Comparison of ENCODE assay signal across 8 cellular contexts in the genomic region with DNA sequence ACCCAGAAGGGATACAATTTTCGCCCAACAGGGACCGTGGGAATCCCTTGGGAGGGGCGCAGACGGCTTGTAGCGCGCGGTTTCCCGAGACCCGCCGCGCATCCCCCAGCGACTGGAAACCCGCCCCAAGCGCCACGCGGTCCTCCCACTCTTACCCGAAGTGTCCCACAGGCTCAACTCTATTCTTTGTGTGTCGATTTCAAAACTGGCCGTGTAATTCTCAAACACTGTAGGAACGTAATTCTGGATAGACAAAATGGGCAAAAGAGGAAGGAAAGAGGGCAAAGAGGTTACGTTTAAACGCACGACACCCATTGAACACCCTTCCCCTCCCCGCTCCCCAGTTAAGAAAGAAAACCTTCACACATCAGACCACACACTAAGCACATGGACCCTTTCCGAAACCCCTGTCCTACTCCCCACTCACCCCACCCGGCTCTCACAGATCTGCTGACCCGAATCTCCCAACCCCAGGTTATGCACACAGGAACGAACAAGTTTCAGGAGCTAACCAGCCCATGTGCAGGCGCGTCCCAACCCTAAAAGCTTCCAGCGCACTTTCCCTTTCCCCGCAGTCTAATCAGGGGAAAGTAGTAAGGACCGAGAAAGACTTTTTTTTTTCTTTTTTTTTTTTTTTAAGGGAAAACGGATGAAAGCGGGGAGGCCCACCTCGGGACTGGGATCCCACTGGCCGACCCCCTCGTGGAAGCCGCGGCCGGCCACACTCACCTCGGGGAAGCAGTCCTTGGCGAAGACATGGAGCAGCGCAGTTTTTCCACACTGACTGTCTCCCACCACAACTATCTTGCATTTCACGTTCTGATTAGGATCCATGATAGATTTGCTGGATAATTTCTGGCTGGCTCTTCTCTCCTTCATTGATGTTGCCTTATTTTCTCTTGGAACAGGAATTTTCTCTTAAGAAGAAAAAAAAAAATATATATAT. TPM values are rescaled to one million over a fixed set of nuclear protein-coding genes. Genes with fewer than 3 reads are reported as not detected.
DNase-seq lines count a peak whose midpoint lies in the region; ATAC-seq lines count a peak whose summit lies in the region.

No MANE protein-coding gene starts in this region.

- H3K36me3 ChIP-seq in trophoblast cell (ENCODE audit: control insufficient read depth in 1 of 2, insufficient read depth in 2 of 2, low read length in 2 of 2) = peaks cover 2 to 6% of the 10 kb centered on the region in 2 experiments

- H4K8ac ChIP-seq in trophoblast cell (ENCODE audit: low read depth, low read length) = peak overlapping the region; percentile 10

- peak overlapping the region; percentile 72 for H3K4ac ChIP-seq in trophoblast cell (ENCODE audit: low read depth, low read length)

- H2AK5ac ChIP-seq in trophoblast cell (ENCODE audit: low read length) = peak overlapping the region; percentile 4

- peak overlapping the region; percentile 96 for H3K4me3 ChIP-seq in trophoblast cell (ENCODE audit: low read depth, low read length)

- H3K79me2 ChIP-seq in trophoblast cell (ENCODE audit: control insufficient read depth, insufficient read depth, low read length, poor library complexity) = peaks cover 21% of the 10 kb centered on the region

- no peak for ATAC-seq in activated T-cell treated with anti-CD3 and anti-CD28 coated beads, Interleukin-2, amount 50 U/mL, for 72 hours (replicated peaks in 1 of 2)
- ATAC-seq in activated T-cell treated with anti-CD3 and anti-CD28 coated beads, Interleukin-2, amount 50 U/mL, for 4 hours = no peak
- no peak for ATAC-seq in HG03571 (IDR thresholded peaks at IDR 0.05; ENCODE audit: unreplicated experiment)

- H3K23ac ChIP-seq in trophoblast cell (ENCODE audit: low read length) = no peak overlapping the region

- no peak for DNase-seq in activated T-cell treated with anti-CD3 and anti-CD28 coated beads, Interleukin-2, amount 50 U/mL, for 72 hours
- no peak for DNase-seq in activated T-cell treated with anti-CD3 and anti-CD28 coated beads, Interleukin-2, amount 50 U/mL, for 4 hours
- DNase-seq in SW480 (ENCODE audit: low spot score) (peak; percentile 57), foreskin melanocyte (peak; percentile 48), trophoblast cell (peak in 1 of 2 donors; percentile 38), germinal center (ENCODE audit: low spot score) (no peak), cerebellar nuclear complex (lab: John Stamatoyannopoulos, UW) (no peak)

- H3K79me1 ChIP-seq in trophoblast cell (ENCODE audit: low read length) = peaks cover 18% of the 10 kb centered on the region

- no peak overlapping the region for H3K27ac Mint-ChIP-seq in activated T-cell treated with anti-CD3 and anti-CD28 coated beads, Interleukin-2, amount 50 U/mL, for 72 hours

- H3K4me1 Mint-ChIP-seq in activated T-cell treated with anti-CD3 and anti-CD28 coated beads, Interleukin-2, amount 50 U/mL, for 72 hours (ENCODE audit: low read depth) = peaks cover 8% of the 10 kb centered on the region
- peaks cover 8% of the 10 kb centered on the region for H3K4me1 Mint-ChIP-seq in activated T-cell treated with anti-CD3 and anti-CD28 coated beads, Interleukin-2, amount 50 U/mL, for 4 hours (ENCODE audit: low read depth)

- H3K9ac ChIP-seq in trophoblast cell (ENCODE audit: low read length) = peak overlapping the region; percentile 96

- no peak overlapping the region for H2BK12ac ChIP-seq in trophoblast cell (ENCODE audit: low read length)

- H4K12ac ChIP-seq in trophoblast cell (ENCODE audit: low read depth, low read length) = peak overlapping the region; percentile 38

- H3K27me3 Mint-ChIP-seq in activated T-cell treated with anti-CD3 and anti-CD28 coated beads, Interleukin-2, amount 50 U/mL, for 72 hours (ENCODE audit: low read depth) = peaks cover 60% of the 10 kb centered on the region
- H3K27me3 Mint-ChIP-seq in activated T-cell treated with anti-CD3 and anti-CD28 coated beads, Interleukin-2, amount 50 U/mL, for 4 hours (ENCODE audit: low read depth) = peaks cover 51% of the 10 kb centered on the region

- H2BK120ac ChIP-seq in trophoblast cell (ENCODE audit: insufficient read depth, low read length, poor library complexity) = peak overlapping the region; percentile 39

- peak overlapping the region; percentile 60 for H3K18ac ChIP-seq in trophoblast cell (ENCODE audit: low read length)

- H3K36me3 Mint-ChIP-seq in activated T-cell treated with anti-CD3 and anti-CD28 coated beads, Interleukin-2, amount 50 U/mL, for 72 hours (ENCODE audit: insufficient read depth in 2 of 2) = no peaks in the 10 kb centered on the region
- no peaks in the 10 kb centered on the region for H3K36me3 Mint-ChIP-seq in activated T-cell treated with anti-CD3 and anti-CD28 coated beads, Interleukin-2, amount 50 U/mL, for 4 hours (ENCODE audit: insufficient read depth)

- peak overlapping the region; percentile 53 to 77 for H3K4me3 Mint-ChIP-seq in activated T-cell treated with anti-CD3 and anti-CD28 coated beads, Interleukin-2, amount 50 U/mL, for 72 hours
- no peak overlapping the region for H3K4me3 Mint-ChIP-seq in activated T-cell treated with anti-CD3 and anti-CD28 coated beads, Interleukin-2, amount 50 U/mL, for 4 hours

- peak overlapping the region; percentile 59 for H3K27ac ChIP-seq in trophoblast cell (ENCODE audit: low read depth, low read length)

- no peaks in the 10 kb centered on the region for H3K9me3 Mint-ChIP-seq in activated T-cell treated with anti-CD3 and anti-CD28 coated beads, Interleukin-2, amount 50 U/mL, for 72 hours
- no peaks in the 10 kb centered on the region for H3K9me3 Mint-ChIP-seq in activated T-cell treated with anti-CD3 and anti-CD28 coated beads, Interleukin-2, amount 50 U/mL, for 4 hours

- peak overlapping the region; percentile 85 for H3K4me2 ChIP-seq in trophoblast cell (ENCODE audit: low read length)

- H3K4me1 ChIP-seq in trophoblast cell (ENCODE audit: control insufficient read depth in 1 of 2, insufficient read depth in 2 of 2, low read length in 2 of 2) = peaks cover 0 to 7% of the 10 kb centered on the region in 2 experiments

- no peaks in the 10 kb centered on the region for H3K9me3 ChIP-seq in trophoblast cell (ENCODE audit: insufficient read depth, low read depth, low read length)

- peak overlapping the region; percentile 71 for H3K14ac ChIP-seq in trophoblast cell (ENCODE audit: low read length)

- WGBS in trophoblast cell (ENCODE audit: extremely low coverage, insufficient coverage, insufficient read length) = no CpG with 5 or more reads among the region's 45 CpGs

- H4K91ac ChIP-seq in trophoblast cell (ENCODE audit: low read depth, low read length) = peak overlapping the region; percentile 64

- peak overlapping the region; percentile 67 for H2BK5ac ChIP-seq in trophoblast cell (ENCODE audit: low read depth, low read length, poor library complexity)

- H3K27me3 ChIP-seq in trophoblast cell (ENCODE audit: insufficient read depth, low read length) = no peaks in the 10 kb centered on the region

- peak overlapping the region; percentile 61 for H2AFZ ChIP-seq in trophoblast cell (ENCODE audit: insufficient read depth, low read length, poor library complexity)

RNA-seq across cellular contexts. Expression of a gene that starts 0.7 kb away (rescaled TPM):
- total RNA-seq in activated T-cell treated with anti-CD3 and anti-CD28 coated beads, Interleukin-2, amount 50 U/mL, for 72 hours = not detected
- total RNA-seq in activated T-cell treated with anti-CD3 and anti-CD28 coated beads, Interleukin-2, amount 50 U/mL, for 4 hours = under 1 TPM in 2 of 3 donors, not detected in 1; 0.16 to 0.58 TPM
- polyA plus RNA-seq in trophoblast cell (2013) = 71.5 and 74.8 TPM in 2 replicates

Comparison
In these comparisons a context has a peak if more than half of its experiments do, and no peak if none do; other contexts are left out.
1. DNase-seq: peak in SW480 (single experiment) and foreskin melanocyte (single experiment); none in activated T-cell treated with anti-CD3 and anti-CD28 coated beads, Interleukin-2, amount 50 U/mL, for 72 hours (0 of 2), activated T-cell treated with anti-CD3 and anti-CD28 coated beads, Interleukin-2, amount 50 U/mL, for 4 hours (single experiment), germinal center (single experiment) and cerebellar nuclear complex (0 of 2).